ENCODE assay signal across 15 cellular contexts in genomic region chrX:54415534-54416350, GRCh38. TPM values are rescaled to one million over a fixed set of nuclear protein-coding genes. Genes with fewer than 3 reads are reported as not detected.
DNase-seq lines count a peak whose midpoint lies in the region; ATAC-seq, FAIRE-seq and TF ChIP-seq lines count a peak whose summit lies in the region.
"Had no signal": no experiment of that assay in that cellular context is flagged by ENCODE, and none has a peak within 500 bp of the region (broad histone marks: within the 10 kb centered on the region; RNA-seq: fewer than 3 reads in every experiment).

No MANE protein-coding gene starts in this region.

- H3K79me2 ChIP-seq in GM12878 (ENCODE audit: control insufficient read depth, insufficient read depth, low read length) = no peaks in the 10 kb centered on the region

- intact Hi-C loops in GM12878 (cut with micrococcal nuclease; ENCODE audit: unreplicated experiment) = no loop called here

- FAIRE-seq in GM12878 (lab: Jason Lieb, UNC) = no peak

- TF ChIP-seq RAD21 in GM12878 (IDR thresholded peaks at IDR 0.05; ENCODE audit: insufficient read depth, low read depth, low read length) = no peak

- CTCF ChIA-PET in GM12878 (lab: Yijun Ruan, JAX) = interaction anchor here (1.0 kb wide), 1 partner anchor 8 kb away, joined by 3 read pairs; no protein-coding TSS in a partner anchor

- TF ChIP-seq CTCF in GM12878 (IDR thresholded peaks at IDR 0.05 in 2 of 3, conservative IDR thresholded peaks at IDR 0.05 in 1 of 3; ENCODE audit: control insufficient read depth in 2 of 3, extremely low read depth in 1 of 3, insufficient read depth in 1 of 3, low read depth in 3 of 3, low read length in 3 of 3) (no peak), mesothelial cell of epicardium (IDR thresholded peaks at IDR 0.05; ENCODE audit: unreplicated experiment) (no peak)

- H3K36me3 ChIP-seq in H7 (replicated peaks; ENCODE audit: control insufficient read depth, insufficient read depth, low read length) (no peaks in the 10 kb centered on the region), GM12878 (ENCODE audit: control insufficient read depth in 2 of 2, insufficient read depth in 2 of 2, low read length in 1 of 2) (no peaks in the 10 kb centered on the region)
- H3K36me3 ChIP-seq: BE2C, WERI-Rb-1 had no signal

- 34% methylated on average over 12 of the region's 13 CpGs for WGBS in GM12878 (ENCODE audit: insufficient coverage, insufficient replicate concordance, low lambda C conversion rate, missing lambda C conversion rate)

- H3K27me3 Mint-ChIP-seq in mesothelial cell of epicardium (ENCODE audit: low read depth) = no peaks in the 10 kb centered on the region

- no peak overlapping the region for H3K9ac ChIP-seq in GM12878 (ENCODE audit: control insufficient read depth, insufficient read depth, low read length)

- POLR2A ChIA-PET in GM12878 (lab: Charles Lee) = no interaction called here

- no peak overlapping the region for H2AFZ ChIP-seq in GM12878 (ENCODE audit: control insufficient read depth, low read depth, low read length)

- no peak for TF ChIP-seq POLR2A in GM12878 (IDR thresholded peaks at IDR 0.05; ENCODE audit: low read depth, low read length)

- H3K9me3 ChIP-seq in GM12878 (replicated peaks; ENCODE audit: control insufficient read depth, insufficient read depth, low read length) = no peaks in the 10 kb centered on the region
- H3K9me3 ChIP-seq: BE2C, testis had no signal

- H3K4me3 ChIP-seq in H7 (ENCODE audit: insufficient read depth, low read depth, low read length) = peak overlapping the region; percentile 10; the same call in 1 of the 2 replicates
- no peak overlapping the region for H3K4me3 ChIP-seq in GM12878
- H3K4me3 ChIP-seq: SK-N-MC, testis had no signal

- no peak for TF ChIP-seq EP300 in GM12878 (IDR thresholded peaks at IDR 0.05; ENCODE audit: borderline replicate concordance in 1 of 2, control insufficient read depth in 1 of 2, low read depth in 2 of 2, low read length in 2 of 2)

- ATAC-seq in GM12878 = no peak

- H3K9me3 Mint-ChIP-seq in mesothelial cell of epicardium = peaks cover 25% of the 10 kb centered on the region
- H3K9me3 Mint-ChIP-seq: central memory CD8-positive, alpha-beta T cell had no signal

- no peaks in the 10 kb centered on the region for H4K20me1 ChIP-seq in GM12878 (ENCODE audit: control insufficient read depth, insufficient read depth)

- BruUV-seq in GM12878 (replicated peaks; lab: Mats Ljungman, UMichigan) = no TSS peak

- in situ Hi-C loops in GM12878 (cut with MboI) = no loop called here

- H3K27me3 ChIP-seq in H7 (ENCODE audit: control insufficient read depth, insufficient read depth, low read length) (no peaks in the 10 kb centered on the region), GM12878 (replicated peaks in 1 of 2; ENCODE audit: control insufficient read depth in 2 of 2, insufficient read depth in 2 of 2, low read length in 1 of 2) (no peaks in the 10 kb centered on the region)
- H3K27me3 ChIP-seq: BE2C, testis had no signal

- H3K27ac ChIP-seq in GM12878 (ENCODE audit: control insufficient read depth, insufficient read depth) = no peak overlapping the region
- H3K27ac ChIP-seq: SK-N-MC, testis, WERI-Rb-1 had no signal

- RAD21 ChIA-PET in GM12878 (lab: Charles Lee; ENCODE audit: unreplicated experiment) = no interaction called here

- H3K4me2 ChIP-seq in GM12878 (ENCODE audit: control insufficient read depth, insufficient read depth) = no peak overlapping the region

- no peaks in the 10 kb centered on the region for H3K4me1 ChIP-seq in GM12878 (ENCODE audit: control insufficient read depth, insufficient read depth, low read length)
- H3K4me1 ChIP-seq: BE2C, testis had no signal

- peak overlapping the region; percentile 45 for H3K27ac Mint-ChIP-seq in mesothelial cell of epicardium
- H3K27ac Mint-ChIP-seq: activated naive CD8-positive, alpha-beta T cell had no signal

- SMC1A ChIA-PET in GM12878 (lab: Charles Lee; ENCODE audit: uncharacterized antibody, unreplicated experiment) = no interaction called here

- DNase-seq in H7 (peak; percentile 42), MV-4-11 (lab: John Stamatoyannopoulos, UW) (peak; percentile 79), GM12878 (ENCODE audit: low read depth, low spot score) (no peak), mesothelial cell of epicardium (ENCODE audit: low spot score in 2 of 2, unreplicated experiment in 2 of 2) (no peak), amniotic stem cell (lab: John Stamatoyannopoulos, UW) (no peak), SHP77 treated with DMSO at 0.1 percent for 48 hours (lab: John Stamatoyannopoulos, UW) (no peak), ureter (ENCODE audit: low spot score) (no peak)
- DNase-seq: BE2C, kidney glomerular epithelial cell, NCI-H1105, testis, WERI-Rb-1 had no signal

- no peaks in the 10 kb centered on the region for H3K36me3 Mint-ChIP-seq in mesothelial cell of epicardium
- H3K36me3 Mint-ChIP-seq: activated naive CD8-positive, alpha-beta T cell had no signal

- no peaks in the 10 kb centered on the region for H3K4me1 Mint-ChIP-seq in mesothelial cell of epicardium

- peak overlapping the region; percentile 41 for H3K4me3 Mint-ChIP-seq in mesothelial cell of epicardium
- H3K4me3 Mint-ChIP-seq: activated naive CD8-positive, alpha-beta T cell; central memory CD8-positive, alpha-beta T cell had no signal

TF ChIP-seq in GM12878, 131 proteins besides CTCF, POLR2A, EP300 and RAD21:
- TF ChIP-seq PBX3 (IDR thresholded peaks at IDR 0.05; ENCODE audit: insufficient replicate concordance, low read depth, low read length) = no peak
- TF ChIP-seq RUNX3 (IDR thresholded peaks at IDR 0.05; ENCODE audit: low read length) = peak; percentile 34; the same call in 1 of the 2 replicates

RNA-seq across cellular contexts. Expression of gene TSR2, which starts 24.5 kb away (rescaled TPM):
- total RNA-seq in H7 (2014; rRNA removed; shearing (Covaris generic)) = 16.2 and 16.3 TPM in 2 replicates
- 6.6 and 7.9 TPM in 2 replicates for total RNA-seq in GM12878 (2013; cell fraction: nucleolus; rRNA removed)
- total RNA-seq in GM12878 (2014; rRNA removed) (16.4 and 19.4 TPM in 2 replicates), GM12878 (2014; rRNA removed; fragmentation: Illumina TruSeq; extraction: Trizol) (28.7 and 31.5 TPM in 2 replicates), GM12878 (2021) (32.5 and 34.4 TPM in 2 replicates), mesothelial cell of epicardium (25.1 to 28.4 TPM (median 26.5 TPM) in 3 replicates), ureter (42.4 TPM)
- 37.5 TPM for polyA plus RNA-seq in GM12878 (2011; ENCODE audit: low read depth)
- polyA plus RNA-seq in GM12878 (2011; rRNA removed) (21.9 and 23.3 TPM in 2 replicates), GM12878 (2014; fragmentation: Illumina TruSeq; extraction: Trizol) (52.1 and 58.4 TPM in 2 replicates), GM12878 (2014; fragmentation: Nextera tagmentation; extraction: Ambion mirVana) (10 to 100 TPM in 1 of 2 experiments, 1 to 10 TPM in 1; 8.5 to 22.0 TPM), GM12878 (2014; rRNA removed) (30.1 and 34.0 TPM in 2 replicates), GM12878 (2016; fragmentation: Nextera tagmentation; extraction: Ambion mirVana) (10 to 100 TPM; 62.0 to 73.2 TPM)
- 20.6 and 22.1 TPM in 2 replicates for polyA plus RNA-seq in GM12878 (2011; cell fraction: cytosol; rRNA removed)
- 11.7 and 13.1 TPM in 2 replicates for polyA plus RNA-seq in GM12878 (2011; cell fraction: nucleus; rRNA removed)
- 30.7 and 47.3 TPM in 2 replicates for polyA plus RNA-seq in GM12878 (2012)
- polyA minus RNA-seq in GM12878 (2011; rRNA and poly(A)+ RNA removed) = 4.4 and 5.4 TPM in 2 replicates
- polyA minus RNA-seq in GM12878 (2011; cell fraction: cytosol; rRNA and poly(A)+ RNA removed) = 3.1 and 4.9 TPM in 2 replicates
- 1.6 and 3.3 TPM in 2 replicates for polyA minus RNA-seq in GM12878 (2011; cell fraction: nucleus; rRNA and poly(A)+ RNA removed)

RNA-seq across cellular contexts. Expression of gene WNK3, which starts 57.9 kb away (rescaled TPM):
- 13.0 and 16.5 TPM in 2 replicates for total RNA-seq in H7 (2014; rRNA removed; shearing (Covaris generic))
- total RNA-seq in GM12878 (2013; cell fraction: nucleolus; rRNA removed) = 0.07 and 0.08 TPM in 2 replicates
- total RNA-seq in GM12878 (2014; rRNA removed) (under 0.01 TPM in 1 of 2 replicates, not detected in the other), GM12878 (2014; rRNA removed; fragmentation: Illumina TruSeq; extraction: Trizol) (0.04 and 0.09 TPM in 2 replicates), GM12878 (2021) (0.05 and 0.15 TPM in 2 replicates), mesothelial cell of epicardium (15.8 to 17.2 TPM (median 15.9 TPM) in 3 replicates), ureter (10.0 TPM)
- 0.04 TPM for polyA plus RNA-seq in GM12878 (2011; ENCODE audit: low read depth)
- polyA plus RNA-seq in GM12878 (2011; rRNA removed) (0.01 and 0.03 TPM in 2 replicates), GM12878 (2014; fragmentation: Illumina TruSeq; extraction: Trizol) (0.02 and 0.03 TPM in 2 replicates), GM12878 (2014; fragmentation: Nextera tagmentation; extraction: Ambion mirVana) (under 1 TPM; 0.02 TPM), GM12878 (2014; rRNA removed) (0.03 and 0.24 TPM in 2 replicates), GM12878 (2016; fragmentation: Nextera tagmentation; extraction: Ambion mirVana) (under 1 TPM; 0.06 to 0.15 TPM)
- 0.01 TPM in 1 of 2 replicates, not detected in the other for polyA plus RNA-seq in GM12878 (2011; cell fraction: cytosol; rRNA removed)
- 0.01 TPM in 2 replicates for polyA plus RNA-seq in GM12878 (2011; cell fraction: nucleus; rRNA removed)
- polyA plus RNA-seq in GM12878 (2012) = 0.01 and 0.06 TPM in 2 replicates
- 0.05 and 0.07 TPM in 2 replicates for polyA minus RNA-seq in GM12878 (2011; rRNA and poly(A)+ RNA removed)
- not detected in 2 replicates for polyA minus RNA-seq in GM12878 (2011; cell fraction: cytosol; rRNA and poly(A)+ RNA removed)
- polyA minus RNA-seq in GM12878 (2011; cell fraction: nucleus; rRNA and poly(A)+ RNA removed) = under 0.01 and 0.10 TPM in 2 replicates

Comparison
In these comparisons a context has a peak if more than half of its experiments do, and no peak if none do; other contexts are left out.
1. DNase-seq: peak in H7 (single experiment) and MV-4-11 (single experiment); none in GM12878 (single experiment), mesothelial cell of epicardium (0 of 2), amniotic stem cell (single experiment), SHP77 treated with DMSO at 0.1 percent for 48 hours (single experiment) and ureter (single experiment).